In genomic region chr22:47002692-47003091, GRCh38 we compare ENCODE assay signal across 20 cellular contexts.
A peak's percentile ranks its signal among the peaks of the same experiment; 100 is the strongest.
DNase-seq lines count a peak whose midpoint lies in the region; ATAC-seq, FAIRE-seq and TF ChIP-seq lines count a peak whose summit lies in the region.
"Had no signal": no experiment of that assay in that cellular context is flagged by ENCODE, and none has a peak within 500 bp of the region (broad histone marks: within the 10 kb centered on the region; RNA-seq: fewer than 3 reads in every experiment).

No MANE protein-coding gene starts in this region.

- H3K4me1 ChIP-seq in GM23338 (ENCODE audit: insufficient read depth) = no peaks in the 10 kb centered on the region
- H3K4me1 ChIP-seq: BE2C, Caco-2 had no signal

- H3K27ac ChIP-seq in GM23338 (ENCODE audit: low read depth) = no peak overlapping the region
- H3K27ac ChIP-seq: GM23248 had no signal

- H3K4me3 Mint-ChIP-seq in GM23338 (no peak overlapping the region; the same call in 2 of the 3 replicates), memory B cell (no peak overlapping the region)
- H3K4me3 Mint-ChIP-seq: CD4-positive, CD25-positive, alpha-beta regulatory T cell; HFFc6 had no signal

- intact Hi-C loops in sciatic nerve (cut with DNase I) = no loop called here

- H3K9me3 Mint-ChIP-seq in GM23338 (no peaks in the 10 kb centered on the region), memory B cell (no peaks in the 10 kb centered on the region)
- H3K9me3 Mint-ChIP-seq: CD4-positive, CD25-positive, alpha-beta regulatory T cell; HFFc6 had no signal

- no peak overlapping the region for H2AFZ ChIP-seq in GM23338
- H2AFZ ChIP-seq: GM23248 had no signal

- 0 out of 2 replicates have a peak, but pooled peaks cover 3% of the 10 kb centered on the region for H3K9me2 ChIP-seq in GM23338 (ENCODE audit: insufficient read depth)

- H3F3A ChIP-seq in GM23338 (replicated peaks; ENCODE audit: low read depth) = no peaks in the 10 kb centered on the region

- TF ChIP-seq POLR2A in GM12891 (IDR thresholded peaks at IDR 0.05; ENCODE audit: low read depth, low read length) = no peak

- no peak overlapping the region for H3K4me2 ChIP-seq in GM23338

- no peaks in the 10 kb centered on the region for H3K36me3 ChIP-seq in GM23338 (ENCODE audit: insufficient read depth)
- H3K36me3 ChIP-seq: BE2C had no signal

- H3K27me3 Mint-ChIP-seq in GM23338 (ENCODE audit: insufficient read depth, low read depth, poor library complexity) (no peaks in the 10 kb centered on the region), memory B cell (no peaks in the 10 kb centered on the region)
- H3K27me3 Mint-ChIP-seq: CD4-positive, CD25-positive, alpha-beta regulatory T cell had no signal

- H3K79me2 ChIP-seq in GM23338 (replicated peaks; ENCODE audit: insufficient read depth) = no peaks in the 10 kb centered on the region

- FAIRE-seq in GM12891 (lab: Jason Lieb, UNC) = peak; percentile 13
- FAIRE-seq: A204.1, D721Med, G401.6, GM18507, H54 had no signal

- H3K4me3 ChIP-seq in GM23338 = no peak overlapping the region
- H3K4me3 ChIP-seq: GM23248 had no signal

- no peaks in the 10 kb centered on the region for H4K20me1 ChIP-seq in GM23338 (replicated peaks; ENCODE audit: insufficient read depth)

- no peaks in the 10 kb centered on the region for H3K27me3 ChIP-seq in GM23338 (ENCODE audit: insufficient read depth)
- H3K27me3 ChIP-seq: BE2C had no signal

- H3K27ac Mint-ChIP-seq in GM23338 (no peak overlapping the region), memory B cell (peak overlapping the region; percentile 9)
- H3K27ac Mint-ChIP-seq: HFFc6 had no signal

- H3K36me3 Mint-ChIP-seq in GM23338 (ENCODE audit: low read depth) = peaks cover 2% of the 10 kb centered on the region; the same call in 1 of the 3 replicates
- H3K36me3 Mint-ChIP-seq in memory B cell = peaks cover 16% of the 10 kb centered on the region

- peaks cover 5% of the 10 kb centered on the region; the same call in 2 of the 3 replicates for H3K4me1 Mint-ChIP-seq in GM23338
- H3K4me1 Mint-ChIP-seq in memory B cell = peaks cover 12% of the 10 kb centered on the region

- no peak for TF ChIP-seq CTCF in GM23338 (conservative IDR thresholded peaks at IDR 0.05; ENCODE audit: low read depth in 2 of 2)

- ATAC-seq in GM23338 (peak; percentile 41; the same call in 1 of the 3 replicates), memory B cell (ENCODE audit: low read depth) (no peak), sciatic nerve (no peak), HG02798 (IDR thresholded peaks at IDR 0.05; ENCODE audit: poor library complexity, unreplicated experiment) (no peak), HG03521 (IDR thresholded peaks at IDR 0.05; ENCODE audit: unreplicated experiment) (no peak)
- ATAC-seq: HCT116 had no signal

- DNase-seq in GM12891 (ENCODE audit: insufficient read length, low spot score) = no peak
- no peak for DNase-seq in GM23338 (ENCODE audit: low spot score)
- DNase-seq in memory B cell (ENCODE audit: low spot score in 2 of 2) = no peak
- DNase-seq in sciatic nerve (ENCODE audit: low spot score) = peak; percentile 36
- DNase-seq in NCI-H748 treated with DMSO at 0.1 percent for 48 hours (lab: John Stamatoyannopoulos, UW) = no peak
- DNase-seq: ACHN; BE2C; C1 segment of cervical spinal cord; CD4-positive, CD25-positive, alpha-beta regulatory T cell; GM23248; HFFc6 had no signal

TF ChIP-seq in GM12891, 5 proteins besides CTCF, POLR2A, EP300 and RAD21:
- TF ChIP-seq SPI1 (IDR thresholded peaks at IDR 0.05; ENCODE audit: low read depth, low read length) (no peak), PAX5 (IDR thresholded peaks at IDR 0.05; ENCODE audit: insufficient read depth, low read length, severe bottlenecking) (no peak), TAF1 (IDR thresholded peaks at IDR 0.05; ENCODE audit: low read depth, low read length) (no peak), POU2F2 (IDR thresholded peaks at IDR 0.05; ENCODE audit: low read depth, low read length) (no peak), POLR2AphosphoS5 (IDR thresholded peaks at IDR 0.05; ENCODE audit: low read depth, low read length) (no peak)

TF ChIP-seq in GM23338, 12 proteins besides CTCF, POLR2A, EP300 and RAD21 (continues in another document):
- TF ChIP-seq POLR2AphosphoS5 (IDR thresholded peaks at IDR 0.05; ENCODE audit: low read depth) (no peak), STAT1 (IDR thresholded peaks at IDR 0.05; ENCODE audit: unreplicated experiment) (no peak), ZNF114 (CRISPR knock-in tag; IDR thresholded peaks at IDR 0.05) (no peak), JUNB (IDR thresholded peaks at IDR 0.05; ENCODE audit: unreplicated experiment) (no peak), EZH2 (IDR thresholded peaks at IDR 0.05; ENCODE audit: low read depth, unreplicated experiment) (no peak), NANOG (IDR thresholded peaks at IDR 0.05; ENCODE audit: borderline replicate concordance) (no peak), ZNF331 (CRISPR knock-in tag; IDR thresholded peaks at IDR 0.05; ENCODE audit: low read depth) (no peak), ZNF462 (CRISPR knock-in tag; IDR thresholded peaks at IDR 0.05) (no peak), CREB1 (CRISPR knock-in tag; IDR thresholded peaks at IDR 0.05; ENCODE audit: low read depth) (no peak)
- TF ChIP-seq, protein P1, sequence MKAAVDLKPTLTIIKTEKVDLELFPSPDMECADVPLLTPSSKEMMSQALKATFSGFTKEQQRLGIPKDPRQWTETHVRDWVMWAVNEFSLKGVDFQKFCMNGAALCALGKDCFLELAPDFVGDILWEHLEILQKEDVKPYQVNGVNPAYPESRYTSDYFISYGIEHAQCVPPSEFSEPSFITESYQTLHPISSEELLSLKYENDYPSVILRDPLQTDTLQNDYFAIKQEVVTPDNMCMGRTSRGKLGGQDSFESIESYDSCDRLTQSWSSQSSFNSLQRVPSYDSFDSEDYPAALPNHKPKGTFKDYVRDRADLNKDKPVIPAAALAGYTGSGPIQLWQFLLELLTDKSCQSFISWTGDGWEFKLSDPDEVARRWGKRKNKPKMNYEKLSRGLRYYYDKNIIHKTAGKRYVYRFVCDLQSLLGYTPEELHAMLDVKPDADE (IDR thresholded peaks at IDR 0.05) = no peak
